ENCODE assay signal across 20 cellular contexts in genomic region chr7:6416516-6417145, GRCh38. TPM values are rescaled to one million over a fixed set of nuclear protein-coding genes. Genes with fewer than 3 reads are reported as not detected.
DNase-seq lines count a peak whose midpoint lies in the region; ATAC-seq and TF ChIP-seq lines count a peak whose summit lies in the region.
"Had no signal": no experiment of that assay in that cellular context is flagged by ENCODE, and none has a peak within 500 bp of the region (broad histone marks: within the 10 kb centered on the region; RNA-seq: fewer than 3 reads in every experiment).

No MANE protein-coding gene starts in this region.

- CTCF ChIA-PET in MCF 10A (lab: Yijun Ruan, JAX), result interaction anchor here (0.6 kb wide), 1 partner anchor 671 kb away, joined by 3 read pairs; no protein-coding TSS in a partner anchor

- POLR2A ChIA-PET in MCF 10A (lab: Yijun Ruan, JAX), result interaction anchor here (1.3 kb wide), 1 partner anchor 9 kb away, joined by 3 read pairs; no protein-coding TSS in a partner anchor

- no peak overlapping the region for H3K9ac ChIP-seq in fibroblast of lung (ENCODE audit: insufficient read depth, low read length)

- H3K27ac ChIP-seq in breast epithelium, result no peak overlapping the region
- H3K27ac ChIP-seq in fibroblast of lung (ENCODE audit: insufficient read depth, low read length), result no peak overlapping the region
- H3K27ac ChIP-seq: neutrophil, skin epidermis had no signal

- no peaks in the 10 kb centered on the region for H3K4me1 Mint-ChIP-seq in MCF 10A (ENCODE audit: insufficient read depth, unreplicated experiment)
- H3K4me1 Mint-ChIP-seq: activated CD4-positive, alpha-beta T cell treated with anti-CD3 and anti-CD28 coated beads for 36 hours had no signal

- intact Hi-C loops in MCF 10A (cut with micrococcal nuclease) (no loop called here), breast epithelium (cut with DNase I; ENCODE audit: low total_unique reads) (no loop called here), cardiac septum (cut with DNase I) (no loop called here)

- H3K36me3 Mint-ChIP-seq in MCF 10A (ENCODE audit: insufficient read depth, unreplicated experiment), result peaks cover 79% of the 10 kb centered on the region

- DNase-seq in MCF 10A (ENCODE audit: unreplicated experiment) (peak; percentile 30), breast epithelium (ENCODE audit: low spot score in 2 of 2) (no peak), SK-MEL-5 (ENCODE audit: low read depth, low spot score) (peak; percentile 25), fibroblast of lung (ENCODE audit: low read depth in 2 of 2) (peak; percentile 30 to 40), skeletal muscle cell (ENCODE audit: low read depth) (peak; percentile 36), cardiac septum (ENCODE audit: low spot score) (no peak), foreskin melanocyte (no peak)
- DNase-seq: ACHN; activated CD4-positive, alpha-beta T cell treated with anti-CD3 and anti-CD28 coated beads for 36 hours; activated T-cell treated with anti-CD3 and anti-CD28 coated beads, Interleukin-2, amount 50 U/mL, for 48 hours; amygdala; dermis blood vessel endothelial cell; mammary epithelial cell; NCI-H2081 treated with DMSO at 0.1 percent for 48 hours; stimulated activated naive CD4-positive, alpha-beta T cell treated with Interleukin-2 at 50 U/mL for 16 hours; T-helper 2 cell had no signal

- no TSS peak for BruUV-seq in MCF 10A (replicated peaks; lab: Mats Ljungman, UMichigan)

- H3K4me2 ChIP-seq in fibroblast of lung (ENCODE audit: extremely low read depth, insufficient read depth, low read length), result no peak overlapping the region

- H3K36me3 ChIP-seq in breast epithelium (peaks cover 6% of the 10 kb centered on the region), fibroblast of lung (ENCODE audit: control insufficient read depth, insufficient read depth, low read length) (peaks cover 30% of the 10 kb centered on the region)

- H3K4me1 ChIP-seq in breast epithelium (no peaks in the 10 kb centered on the region), fibroblast of lung (ENCODE audit: control insufficient read depth, extremely low read depth, insufficient read depth, low read length) (no peaks in the 10 kb centered on the region)
- H3K4me1 ChIP-seq: Caco-2 had no signal

- no peaks in the 10 kb centered on the region for H3K79me2 ChIP-seq in fibroblast of lung (ENCODE audit: control insufficient read depth, insufficient read depth, low read length)

- H3K27ac Mint-ChIP-seq in MCF 10A (ENCODE audit: low read depth, unreplicated experiment), result no peak overlapping the region
- H3K27ac Mint-ChIP-seq: activated CD4-positive, alpha-beta T cell treated with anti-CD3 and anti-CD28 coated beads for 36 hours had no signal

- TF ChIP-seq CTCF in MCF 10A (IDR thresholded peaks at IDR 0.05; ENCODE audit: unreplicated experiment) (no peak), breast epithelium (IDR thresholded peaks at IDR 0.05) (no peak), fibroblast of lung (conservative IDR thresholded peaks at IDR 0.05 in 1 of 2, IDR thresholded peaks at IDR 0.05 in 1 of 2; ENCODE audit: low read depth in 1 of 2, low read length in 2 of 2) (no peak)

- H2AFZ ChIP-seq in fibroblast of lung (ENCODE audit: low read length), result no peak overlapping the region

- H3K9me3 Mint-ChIP-seq in MCF 10A (ENCODE audit: unreplicated experiment), result no peaks in the 10 kb centered on the region

- in situ Hi-C loops in SK-MEL-5 (cut with HindIII; ENCODE audit: low pct_unique_long_range_greater_than_20kb, low sequenced_read_pairs), result no loop called here

- TF ChIP-seq POLR2A in breast epithelium (IDR thresholded peaks at IDR 0.05), result no peak

- no peak overlapping the region for H3K4me3 ChIP-seq in breast epithelium
- no peak overlapping the region for H3K4me3 ChIP-seq in fibroblast of lung (replicated peaks in 1 of 4; ENCODE audit: control extremely low read depth in 1 of 4, insufficient read depth in 1 of 4, low read depth in 3 of 4, low read length in 4 of 4)
- no peak overlapping the region for H3K4me3 ChIP-seq in skeletal muscle cell (ENCODE audit: low read depth, low read length)
- H3K4me3 ChIP-seq: skin epidermis had no signal

- no peak for ATAC-seq in HG03378 (IDR thresholded peaks at IDR 0.05; ENCODE audit: unreplicated experiment)
- ATAC-seq: activated CD4-positive, alpha-beta T cell treated with anti-CD3 and anti-CD28 coated beads for 36 hours had no signal

- no peaks in the 10 kb centered on the region for H3K9me3 ChIP-seq in breast epithelium
- no peaks in the 10 kb centered on the region for H3K9me3 ChIP-seq in fibroblast of lung (ENCODE audit: control insufficient read depth, insufficient read depth, low read depth, low read length)
- H3K9me3 ChIP-seq: Caco-2, neutrophil had no signal

- H3K27me3 ChIP-seq in breast epithelium (no peaks in the 10 kb centered on the region), fibroblast of lung (ENCODE audit: control insufficient read depth, insufficient read depth, low read length) (no peaks in the 10 kb centered on the region)
- H3K27me3 ChIP-seq: neutrophil had no signal

- H4K20me1 ChIP-seq in fibroblast of lung (ENCODE audit: control insufficient read depth, extremely low read depth, insufficient read depth, low read length), result no peaks in the 10 kb centered on the region

- no peaks in the 10 kb centered on the region for H3K27me3 Mint-ChIP-seq in MCF 10A (ENCODE audit: insufficient read depth, unreplicated experiment)
- H3K27me3 Mint-ChIP-seq: activated CD4-positive, alpha-beta T cell treated with anti-CD3 and anti-CD28 coated beads for 36 hours had no signal

- H3K4me3 Mint-ChIP-seq in MCF 10A (ENCODE audit: unreplicated experiment), result no peak overlapping the region
- H3K4me3 Mint-ChIP-seq: activated CD4-positive, alpha-beta T cell treated with anti-CD3 and anti-CD28 coated beads for 36 hours had no signal

RNA-seq across cellular contexts. Expression of gene DAGLB, which starts 31.1 kb away (rescaled TPM):
- total RNA-seq in MCF 10A (2022) (28.9 and 29.5 TPM in 2 replicates), breast epithelium (10 to 100 TPM; 15.4 to 18.0 (median 17.6) TPM), fibroblast of lung (12.1 and 22.6 TPM in 2 replicates), cardiac septum (7.3 TPM)
- 9.6 and 9.9 TPM in 2 replicates for total RNA-seq in SK-MEL-5 (2014; rRNA removed; shearing (Covaris generic))
- 10.2 and 11.8 TPM in 2 replicates for polyA plus RNA-seq in SK-MEL-5 (2015; cell fraction: cytosol; rRNA removed)
- polyA plus RNA-seq in SK-MEL-5 (2015; cell fraction: nucleus; rRNA removed), result 31.7 and 38.9 TPM in 2 replicates
- polyA plus RNA-seq in fibroblast of lung, result 14.5 and 17.3 TPM in 2 replicates
- 13.7 and 15.3 TPM in 2 replicates for polyA plus RNA-seq in fibroblast of lung (2012)
- polyA minus RNA-seq in fibroblast of lung (ENCODE audit: low replicate concordance), result 29.7 and 34.1 TPM in 2 replicates

RNA-seq across cellular contexts. Expression of gene RAC1, which starts 42.3 kb away (rescaled TPM):
- 236 and 278 TPM in 2 replicates for total RNA-seq in MCF 10A (2022)
- 100 to 1,000 TPM; 103 to 121 (median 121) TPM for total RNA-seq in breast epithelium
- 105 and 119 TPM in 2 replicates for total RNA-seq in SK-MEL-5 (2014; rRNA removed; shearing (Covaris generic))
- 327 and 339 TPM in 2 replicates for polyA plus RNA-seq in SK-MEL-5 (2015; cell fraction: cytosol; rRNA removed)
- 94.5 and 99.7 TPM in 2 replicates for polyA plus RNA-seq in SK-MEL-5 (2015; cell fraction: nucleus; rRNA removed)
- total RNA-seq in fibroblast of lung, result 39.3 and 55.8 TPM in 2 replicates
- 685 and 743 TPM in 2 replicates for polyA plus RNA-seq in fibroblast of lung
- polyA plus RNA-seq in fibroblast of lung (2012), result 345 and 425 TPM in 2 replicates
- polyA minus RNA-seq in fibroblast of lung (ENCODE audit: low replicate concordance), result 118 and 158 TPM in 2 replicates
- 148 TPM for total RNA-seq in cardiac septum

Comparison
In these comparisons a context has a peak if more than half of its experiments do, and no peak if none do; other contexts are left out.
1. DNase-seq: peak in MCF 10A (single experiment), SK-MEL-5 (single experiment), fibroblast of lung (2 of 2) and skeletal muscle cell (single experiment); none in breast epithelium (0 of 2), cardiac septum (single experiment) and foreskin melanocyte (single experiment).